In the genomic region with DNA sequence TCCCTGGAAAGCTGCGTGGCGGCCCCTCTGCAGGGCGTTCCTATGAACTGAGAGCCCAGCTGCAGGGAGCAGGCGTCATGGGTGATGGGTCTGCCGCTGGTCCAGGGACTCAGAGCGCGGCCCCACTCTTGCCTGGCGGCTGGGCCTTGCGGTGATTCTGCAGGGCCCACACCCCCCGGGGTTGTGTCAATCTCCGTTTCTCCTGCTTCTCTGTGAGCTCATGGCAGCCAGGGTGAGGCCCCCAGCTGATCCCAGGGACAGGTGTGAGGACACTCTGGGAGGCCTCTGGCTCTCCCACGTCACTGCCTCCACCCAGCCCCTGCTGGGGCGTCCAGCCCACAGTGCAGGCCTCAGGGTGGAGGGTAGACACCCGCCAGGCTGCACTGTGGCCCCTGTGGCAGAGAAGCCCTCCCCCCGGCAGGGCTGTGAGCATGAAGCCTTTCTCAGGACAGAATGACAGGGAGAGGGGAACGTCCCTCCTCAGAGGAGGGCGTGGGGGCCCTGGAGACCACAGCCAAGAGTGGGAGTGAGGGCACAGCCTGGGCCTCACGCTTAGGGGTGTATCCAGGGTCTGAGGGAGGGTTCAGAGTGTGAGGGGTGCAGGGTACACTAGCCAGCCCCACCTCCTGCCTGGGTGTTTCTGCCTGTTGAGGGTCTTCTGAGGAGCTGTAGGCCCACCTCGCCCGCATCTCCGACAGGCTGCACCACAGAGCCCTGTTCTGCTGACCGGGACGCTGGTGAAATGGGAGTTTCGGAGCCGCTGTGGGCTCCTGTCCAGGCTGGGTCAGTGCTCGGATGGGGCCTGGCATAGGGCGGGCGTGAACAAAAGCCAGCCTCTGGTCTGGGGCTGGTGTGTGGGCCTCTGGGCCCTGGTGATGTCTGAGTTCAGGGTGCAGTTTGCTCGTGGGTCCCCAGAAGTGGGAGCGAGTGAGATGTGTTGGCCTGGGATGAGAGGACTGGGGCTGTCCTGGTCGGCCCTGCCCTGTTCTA, we compare ENCODE assay signal across 13 cellular contexts. TPM values are rescaled to one million over a fixed set of nuclear protein-coding genes. Genes with fewer than 3 reads are reported as not detected.
A peak's percentile ranks its signal among the peaks of the same experiment; 100 is the strongest.
DNase-seq lines count a peak whose midpoint lies in the region; ATAC-seq, FAIRE-seq and TF ChIP-seq lines count a peak whose summit lies in the region.
"Had no signal": no experiment of that assay in that cellular context is flagged by ENCODE, and none has a peak within 500 bp of the region (broad histone marks: within the 10 kb centered on the region; RNA-seq: fewer than 3 reads in every experiment).

No MANE protein-coding gene starts in this region.

- FAIRE-seq in astrocyte (lab: Jason Lieb, UNC): no peak

- peaks cover 7 to 57% of the 10 kb centered on the region in 2 experiments; a peak in 2 of 3 replicates for H3K36me3 ChIP-seq in HEK293 (ENCODE audit: control insufficient read depth in 2 of 2, insufficient read depth in 1 of 2, low read length in 2 of 2)
- H3K36me3 ChIP-seq in astrocyte (ENCODE audit: insufficient read depth, low read length): peaks cover 1% of the 10 kb centered on the region
- H3K36me3 ChIP-seq in osteoblast (ENCODE audit: insufficient read depth, low read length): peaks cover 26% of the 10 kb centered on the region
- H3K36me3 ChIP-seq: colonic mucosa had no signal

- peaks cover 37% of the 10 kb centered on the region for H3K79me2 ChIP-seq in astrocyte (ENCODE audit: insufficient read depth, low read length)
- peaks cover 29% of the 10 kb centered on the region for H3K79me2 ChIP-seq in osteoblast (ENCODE audit: insufficient read depth, low read length)

- H3K4me3 ChIP-seq in HEK293 (ENCODE audit: low read depth, low read length) (no peak overlapping the region), astrocyte (ENCODE audit: insufficient read depth, low read depth, low read length) (no peak overlapping the region), osteoblast (ENCODE audit: insufficient read depth, low read length) (no peak overlapping the region)
- H3K4me3 ChIP-seq: colonic mucosa had no signal

- H3K36me3 Mint-ChIP-seq in astrocyte (ENCODE audit: low read depth, unreplicated experiment): no peaks in the 10 kb centered on the region

- DNase-seq in astrocyte (ENCODE audit: low read depth) (no peak), osteoblast (ENCODE audit: insufficient read length, low spot score, missing footprints) (no peak), NCI-H748 treated with DMSO at 0.1 percent for 48 hours (lab: John Stamatoyannopoulos, UW) (no peak)

- H3K4me3 Mint-ChIP-seq in astrocyte (ENCODE audit: unreplicated experiment): no peak overlapping the region
- H3K4me3 Mint-ChIP-seq: activated naive CD4-positive, alpha-beta T cell treated with anti-CD3 and anti-CD28 coated beads, Interleukin-2, amount 50 U/mL, for 24 hours; CD4-positive, alpha-beta T cell; nephron progenitor cell; T-helper 1 cell treated with Interleukin-12 subunit alpha and Interleukin-12 subunit beta and Interleukin-4 antibody, amounts not matched to agents 30 μg/mL and 1 μg/mL, for 36 hours had no signal

- TF ChIP-seq CTCF in HEK293 (tag by site-specific recombination; IDR thresholded peaks at IDR 0.05) (no peak), astrocyte (IDR thresholded peaks at IDR 0.05; ENCODE audit: insufficient read depth, low read depth, low read length) (no peak), osteoblast (IDR thresholded peaks at IDR 0.05; ENCODE audit: extremely low read depth, low read depth, low read length) (no peak)

- H3K4me1 ChIP-seq in HEK293 (ENCODE audit: control insufficient read depth, insufficient read depth, low read length): no peaks in the 10 kb centered on the region
- no peaks in the 10 kb centered on the region for H3K4me1 ChIP-seq in astrocyte (ENCODE audit: insufficient read depth, low read length)
- H3K4me1 ChIP-seq in osteoblast (ENCODE audit: insufficient read depth, low read length): no peaks in the 10 kb centered on the region
- H3K4me1 ChIP-seq: colonic mucosa had no signal

- H3K27ac ChIP-seq in HEK293 (ENCODE audit: extremely low read depth, low read depth, low read length): peak overlapping the region; percentile 49; the same call in 1 of the 2 replicates
- H3K27ac ChIP-seq in astrocyte (ENCODE audit: low read depth, low read length): peak overlapping the region; percentile 5
- peak overlapping the region; percentile 51 for H3K27ac ChIP-seq in osteoblast (ENCODE audit: low read depth, low read length)
- H3K27ac ChIP-seq: colonic mucosa had no signal

- peak overlapping the region; percentile 26 for H3K27ac Mint-ChIP-seq in astrocyte (ENCODE audit: unreplicated experiment)
- H3K27ac Mint-ChIP-seq: activated naive CD4-positive, alpha-beta T cell treated with anti-CD3 and anti-CD28 coated beads, Interleukin-2, amount 50 U/mL, for 24 hours; CD4-positive, alpha-beta T cell; T-helper 1 cell treated with Interleukin-12 subunit alpha and Interleukin-12 subunit beta and Interleukin-4 antibody, amounts not matched to agents 30 μg/mL and 1 μg/mL, for 36 hours had no signal

- H3K9me3 Mint-ChIP-seq in astrocyte (ENCODE audit: unreplicated experiment): no peaks in the 10 kb centered on the region
- H3K9me3 Mint-ChIP-seq: activated naive CD4-positive, alpha-beta T cell treated with anti-CD3 and anti-CD28 coated beads, Interleukin-2, amount 50 U/mL, for 24 hours; CD4-positive, alpha-beta T cell; nephron progenitor cell; T-helper 1 cell treated with Interleukin-12 subunit alpha and Interleukin-12 subunit beta and Interleukin-4 antibody, amounts not matched to agents 30 μg/mL and 1 μg/mL, for 36 hours had no signal

- no peaks in the 10 kb centered on the region for H3K27me3 Mint-ChIP-seq in astrocyte (ENCODE audit: low read depth, unreplicated experiment)
- H3K27me3 Mint-ChIP-seq: activated naive CD4-positive, alpha-beta T cell treated with anti-CD3 and anti-CD28 coated beads, Interleukin-2, amount 50 U/mL, for 24 hours; CD4-positive, alpha-beta T cell had no signal

- peaks cover 47% of the 10 kb centered on the region for H4K20me1 ChIP-seq in astrocyte (ENCODE audit: insufficient read depth, low read length)
- peaks cover 16% of the 10 kb centered on the region for H4K20me1 ChIP-seq in osteoblast (ENCODE audit: insufficient read depth, low read length)

- H3K4me2 ChIP-seq in astrocyte (ENCODE audit: low read length): no peak overlapping the region
- H3K4me2 ChIP-seq in osteoblast (ENCODE audit: insufficient read depth, low read length): no peak overlapping the region

- no peak for ATAC-seq in HG03457 (IDR thresholded peaks at IDR 0.05; ENCODE audit: unreplicated experiment)
- no peak for ATAC-seq in GM21367 (IDR thresholded peaks at IDR 0.05; ENCODE audit: unreplicated experiment)

- H3K4me1 Mint-ChIP-seq in astrocyte (ENCODE audit: low read depth, unreplicated experiment): no peaks in the 10 kb centered on the region
- H3K4me1 Mint-ChIP-seq: activated naive CD4-positive, alpha-beta T cell treated with anti-CD3 and anti-CD28 coated beads, Interleukin-2, amount 50 U/mL, for 24 hours had no signal

- H3K27me3 ChIP-seq in astrocyte (ENCODE audit: insufficient read depth, low read length) (no peaks in the 10 kb centered on the region), osteoblast (ENCODE audit: insufficient read depth, low read length) (no peaks in the 10 kb centered on the region)
- H3K27me3 ChIP-seq: colonic mucosa had no signal

- H3K9ac ChIP-seq in astrocyte (ENCODE audit: low read length): peak overlapping the region; percentile 35

- H3K9me3 ChIP-seq in HEK293 (ENCODE audit: control insufficient read depth, insufficient read depth, low read depth, low read length) (no peaks in the 10 kb centered on the region), astrocyte (ENCODE audit: insufficient read depth, low read depth, low read length) (no peaks in the 10 kb centered on the region), osteoblast (ENCODE audit: low read depth, low read length) (no peaks in the 10 kb centered on the region)
- H3K9me3 ChIP-seq: colonic mucosa had no signal

- POLR2A ChIA-PET in HEK293 (lab: Yijun Ruan, JAX): interaction anchor here (0.6 to 1.4 kb wide), 2 partner anchors 33 to 44 kb away, joined by 3 to 4 read pairs; no protein-coding TSS in a partner anchor

- CTCF ChIA-PET in HEK293 (lab: Yijun Ruan, JAX): interaction anchor here (0.5 to 1.4 kb wide), 8 partner anchors 13 to 581 kb away, joined by 3 to 7 read pairs (median 4); no protein-coding TSS in a partner anchor

- H2AFZ ChIP-seq in astrocyte (ENCODE audit: low read depth, low read length) (no peak overlapping the region), osteoblast (ENCODE audit: low read length) (no peak overlapping the region)

TF ChIP-seq in HEK293, 187 proteins besides CTCF, POLR2A, EP300 and RAD21:
- no peak for TF ChIP-seq ZFP3 (tag by site-specific recombination; IDR thresholded peaks at IDR 0.05; ENCODE audit: low read depth)
- TF ChIP-seq GLIS2 (tag by site-specific recombination; IDR thresholded peaks at IDR 0.05): peak; percentile 49; the same call in 1 of the 2 replicates
- 0 out of 2 replicates have a peak, but pooled peaks have one; percentile 25 for TF ChIP-seq YY2 (tag by site-specific recombination; IDR thresholded peaks at IDR 0.05)
- peak; percentile 98 for TF ChIP-seq GLIS1 (tag by site-specific recombination; IDR thresholded peaks at IDR 0.05)
- TF ChIP-seq ZNF510 (tag by site-specific recombination; IDR thresholded peaks at IDR 0.05; ENCODE audit: insufficient replicate concordance): no peak
- TF ChIP-seq ZNF132 (tag by site-specific recombination; IDR thresholded peaks at IDR 0.05; ENCODE audit: borderline replicate concordance): no peak
- TF ChIP-seq ZNF24 (tag by site-specific recombination; IDR thresholded peaks at IDR 0.05): no peak
- TF ChIP-seq ZNF394 (tag by site-specific recombination; IDR thresholded peaks at IDR 0.05; ENCODE audit: borderline replicate concordance): peak; percentile 40; the same call in 1 of the 2 replicates
- TF ChIP-seq ZIC2 (tag by site-specific recombination; IDR thresholded peaks at IDR 0.05): peak; percentile 91

RNA-seq across cellular contexts. Expression of a gene that starts 26.7 kb away (rescaled TPM):
- 56.0 and 71.8 TPM in 2 replicates for total RNA-seq in astrocyte
- total RNA-seq in osteoblast: 31.5 and 43.8 TPM in 2 replicates
- total RNA-seq: OCI-LY7 had no signal

RNA-seq across cellular contexts. Expression of a gene that starts 28.3 kb away (rescaled TPM):
- total RNA-seq in astrocyte: 93.7 and 111 TPM in 2 replicates
- 60.4 TPM in 2 replicates for total RNA-seq in osteoblast

RNA-seq across cellular contexts. Expression of a gene that starts 38.7 kb away (rescaled TPM):
- total RNA-seq in astrocyte (21.3 and 29.5 TPM in 2 replicates), osteoblast (5.0 and 8.7 TPM in 2 replicates)
- total RNA-seq: G401 had no signal

RNA-seq across cellular contexts. Expression of a gene that starts 43.1 kb away (rescaled TPM):
- 4.0 and 5.5 TPM in 2 replicates for total RNA-seq in astrocyte
- total RNA-seq in osteoblast: 3.2 and 5.1 TPM in 2 replicates

RNA-seq across cellular contexts. Expression of a gene that starts 49.6 kb away (rescaled TPM):
- total RNA-seq in astrocyte (1.2 and 2.5 TPM in 2 replicates), osteoblast (under 0.01 and 0.29 TPM in 2 replicates)
